10 cellular contexts compared by ENCODE assay signal in genomic region chr4:54092405-54092759, GRCh38. TPM values are rescaled to one million over a fixed set of nuclear protein-coding genes. Genes with fewer than 3 reads are reported as not detected.
DNase-seq lines count a peak whose midpoint lies in the region; ATAC-seq, FAIRE-seq and TF ChIP-seq lines count a peak whose summit lies in the region.
"Had no signal": no experiment of that assay in that cellular context is flagged by ENCODE, and none has a peak within 500 bp of the region (broad histone marks: within the 10 kb centered on the region; RNA-seq: fewer than 3 reads in every experiment).

No MANE protein-coding gene starts in this region.

- dilution Hi-C loops in keratinocyte (cut with MboI; ENCODE audit: extremely low pct_ligation_motif_present, low sequenced_read_pairs): no loop called here

- H3K9me1 ChIP-seq in keratinocyte (ENCODE audit: control insufficient read depth, extremely low read depth, insufficient read depth, low read length): no peaks in the 10 kb centered on the region

- ATAC-seq in activated CD4-positive, alpha-beta T cell treated with anti-CD3 and anti-CD28 coated beads for 36 hours: no peak
- no peak for ATAC-seq in GM18502 (IDR thresholded peaks at IDR 0.05; ENCODE audit: poor library complexity, unreplicated experiment)

- peak overlapping the region; percentile 95 for H2AFZ ChIP-seq in keratinocyte (ENCODE audit: control insufficient read depth, low read length)

- H3K4me3 ChIP-seq in keratinocyte (ENCODE audit: control insufficient read depth in 2 of 3, extremely low read depth in 1 of 3, insufficient read depth in 2 of 3, low read depth in 1 of 3, low read length in 3 of 3): peak overlapping the region; percentile 39 to 78 (median 71)
- H3K4me3 ChIP-seq in stomach: peak overlapping the region; percentile 43 to 60 (median 48)

- FAIRE-seq in keratinocyte (lab: Jason Lieb, UNC): no peak
- FAIRE-seq: RCC 7860 had no signal

- no peak overlapping the region for H3K27ac ChIP-seq in keratinocyte (ENCODE audit: control insufficient read depth, insufficient read depth, low read length)
- no peak overlapping the region for H3K27ac ChIP-seq in stomach

- no peak for TF ChIP-seq CTCF in keratinocyte (optimal IDR thresholded peaks at IDR 0.05 in 1 of 3, IDR thresholded peaks at IDR 0.05 in 1 of 3, conservative IDR thresholded peaks at IDR 0.05 in 1 of 3; ENCODE audit: extremely low read depth in 1 of 3, insufficient read depth in 2 of 3, low read length in 3 of 3)
- TF ChIP-seq CTCF in stomach (IDR thresholded peaks at IDR 0.05): no peak

- WGBS in stomach, 5 donors: 8 to 13% (median 10%) methylated on average over 6 of the region's 6 CpGs

- peak overlapping the region; percentile 96 for H3K4me2 ChIP-seq in keratinocyte (ENCODE audit: control insufficient read depth, extremely low read depth, insufficient read depth, low read depth, low read length)

- POLR2A ChIA-PET in activated CD4-positive, alpha-beta T cell treated with anti-CD3 and anti-CD28 coated beads for 36 hours (lab: Charles Lee): no interaction called here

- peaks cover 64% of the 10 kb centered on the region for H3K27me3 Mint-ChIP-seq in activated CD4-positive, alpha-beta T cell treated with anti-CD3 and anti-CD28 coated beads for 36 hours
- H3K27me3 Mint-ChIP-seq in activated T-helper 2 cell treated with anti-CD3 and anti-CD28 coated beads, Interferon-gamma antibody, Interleukin-2, Interleukin-4, amounts not matched to agents 10 μg/mL and 5 μg/mL and 100 μg/mL, durations not matched to agents 14 hours and 24 hours and 36 hours (ENCODE audit: low read depth): peaks cover 84% of the 10 kb centered on the region

- peaks cover 20% of the 10 kb centered on the region for H3K4me1 ChIP-seq in keratinocyte (ENCODE audit: control insufficient read depth, extremely low read depth, insufficient read depth, low read length)
- H3K4me1 ChIP-seq in stomach: peaks cover 18 to 36% (median 27%) of the 10 kb centered on the region in 4 donors

- H3K36me3 ChIP-seq in keratinocyte (ENCODE audit: control insufficient read depth in 2 of 2, extremely low read depth in 1 of 2, insufficient read depth in 2 of 2, low read length in 2 of 2) (no peaks in the 10 kb centered on the region), stomach (no peaks in the 10 kb centered on the region)

- no peaks in the 10 kb centered on the region for H4K20me1 ChIP-seq in keratinocyte (ENCODE audit: control insufficient read depth, extremely low read depth, insufficient read depth, low read length)

- H3K27me3 ChIP-seq in keratinocyte (ENCODE audit: control insufficient read depth, extremely low read depth, insufficient read depth, low read length) (peaks cover 42% of the 10 kb centered on the region), stomach (peaks cover 19 to 71% (median 58%) of the 10 kb centered on the region in 3 donors)

- TF ChIP-seq EP300 in stomach (IDR thresholded peaks at IDR 0.05): no peak

- no peaks in the 10 kb centered on the region for H3K9me3 Mint-ChIP-seq in activated CD4-positive, alpha-beta T cell treated with anti-CD3 and anti-CD28 coated beads for 36 hours (ENCODE audit: low read depth)
- no peaks in the 10 kb centered on the region for H3K9me3 Mint-ChIP-seq in activated T-helper 2 cell treated with anti-CD3 and anti-CD28 coated beads, Interferon-gamma antibody, Interleukin-2, Interleukin-4, amounts not matched to agents 10 μg/mL and 5 μg/mL and 100 μg/mL, durations not matched to agents 14 hours and 24 hours and 36 hours

- no peak for DNase-seq in activated CD4-positive, alpha-beta T cell treated with anti-CD3 and anti-CD28 coated beads for 36 hours
- no peak for DNase-seq in activated CD4-positive, alpha-beta T cell treated with anti-CD3 and anti-CD28 coated beads, Interleukin-2, amount 50 U/mL, for 48 hours
- no peak for DNase-seq in activated T-helper 2 cell treated with anti-CD3 and anti-CD28 coated beads, Interferon-gamma antibody, Interleukin-2, Interleukin-4, amounts not matched to agents 10 μg/mL and 5 μg/mL and 100 μg/mL, durations not matched to agents 14 hours and 24 hours and 36 hours (ENCODE audit: low spot score)
- DNase-seq in keratinocyte (ENCODE audit: low read depth, low spot score) (no peak), stomach (no peak), NCI-H1436 (lab: John Stamatoyannopoulos, UW) (no peak)
- no peak for DNase-seq in stimulated activated CD4-positive, alpha-beta T cell treated with anti-CD3 and anti-CD28 coated beads, Interleukin-4, amount 100 ng/mL, for 24 hours
- DNase-seq: AML-193 had no signal

- peak overlapping the region; percentile 65 for H3K9ac ChIP-seq in keratinocyte (ENCODE audit: control insufficient read depth, extremely low read depth, insufficient read depth, low read length)

- no peaks in the 10 kb centered on the region for H3K79me2 ChIP-seq in keratinocyte (ENCODE audit: control insufficient read depth, insufficient read depth, low read length)

- no peak for TF ChIP-seq POLR2A in stomach (IDR thresholded peaks at IDR 0.05)

- H3K36me3 Mint-ChIP-seq in activated CD4-positive, alpha-beta T cell treated with anti-CD3 and anti-CD28 coated beads for 36 hours (ENCODE audit: low read depth): no peaks in the 10 kb centered on the region
- H3K36me3 Mint-ChIP-seq in activated T-helper 2 cell treated with anti-CD3 and anti-CD28 coated beads, Interferon-gamma antibody, Interleukin-2, Interleukin-4, amounts not matched to agents 10 μg/mL and 5 μg/mL and 100 μg/mL, durations not matched to agents 14 hours and 24 hours and 36 hours (ENCODE audit: low read depth): no peaks in the 10 kb centered on the region

- CTCF ChIA-PET in activated CD4-positive, alpha-beta T cell treated with anti-CD3 and anti-CD28 coated beads for 36 hours (lab: Charles Lee): interaction anchor here (1.5 to 2.7 kb wide), 2 partner anchors 161 to 163 kb away, joined by 4 to 10 read pairs; no protein-coding TSS in a partner anchor

- H3K9me3 ChIP-seq in keratinocyte (ENCODE audit: control insufficient read depth, low read depth, low read length) (no peaks in the 10 kb centered on the region), stomach (no peaks in the 10 kb centered on the region)

- intact Hi-C loops in activated CD4-positive, alpha-beta T cell treated with anti-CD3 and anti-CD28 coated beads for 36 hours (cut with DNase I, micrococcal nuclease): loop anchor here (1.0 to 10.0 kb wide), 4 partner anchors 9 to 168 kb away; no protein-coding TSS in a partner anchor
- intact Hi-C loops in activated T-helper 2 cell treated with anti-CD3 and anti-CD28 coated beads, Interferon-gamma antibody, Interleukin-2, Interleukin-4, amounts not matched to agents 10 μg/mL and 5 μg/mL and 100 μg/mL, durations not matched to agents 14 hours and 24 hours and 36 hours (cut with micrococcal nuclease): loop anchor here (2.0 kb wide), 1 partner anchor 134 kb away; no protein-coding TSS in a partner anchor
- intact Hi-C loops in stomach (cut with DNase I; ENCODE audit: low total_unique reads): no loop called here

- peaks cover 35% of the 10 kb centered on the region for H3K4me1 Mint-ChIP-seq in activated CD4-positive, alpha-beta T cell treated with anti-CD3 and anti-CD28 coated beads for 36 hours
- peaks cover 20% of the 10 kb centered on the region for H3K4me1 Mint-ChIP-seq in activated T-helper 2 cell treated with anti-CD3 and anti-CD28 coated beads, Interferon-gamma antibody, Interleukin-2, Interleukin-4, amounts not matched to agents 10 μg/mL and 5 μg/mL and 100 μg/mL, durations not matched to agents 14 hours and 24 hours and 36 hours (ENCODE audit: low read depth)

- H3K4me3 Mint-ChIP-seq in activated CD4-positive, alpha-beta T cell treated with anti-CD3 and anti-CD28 coated beads for 36 hours: peak overlapping the region; percentile 76
- H3K4me3 Mint-ChIP-seq in activated T-helper 2 cell treated with anti-CD3 and anti-CD28 coated beads, Interferon-gamma antibody, Interleukin-2, Interleukin-4, amounts not matched to agents 10 μg/mL and 5 μg/mL and 100 μg/mL, durations not matched to agents 14 hours and 24 hours and 36 hours (ENCODE audit: low read depth): peak overlapping the region; percentile 85

- H3K27ac Mint-ChIP-seq in activated CD4-positive, alpha-beta T cell treated with anti-CD3 and anti-CD28 coated beads for 36 hours: no peak overlapping the region
- no peak overlapping the region for H3K27ac Mint-ChIP-seq in activated T-helper 2 cell treated with anti-CD3 and anti-CD28 coated beads, Interferon-gamma antibody, Interleukin-2, Interleukin-4, amounts not matched to agents 10 μg/mL and 5 μg/mL and 100 μg/mL, durations not matched to agents 14 hours and 24 hours and 36 hours

RNA-seq across cellular contexts. Expression of gene GSX2, which starts 7.6 kb away (rescaled TPM):
- total RNA-seq in activated CD4-positive, alpha-beta T cell treated with anti-CD3 and anti-CD28 coated beads for 36 hours: not detected
- not detected in 2 replicates for total RNA-seq in activated T-helper 2 cell treated with anti-CD3 and anti-CD28 coated beads, Interferon-gamma antibody, Interleukin-2, Interleukin-4, amounts not matched to agents 10 μg/mL and 5 μg/mL and 100 μg/mL, durations not matched to agents 14 hours and 24 hours and 36 hours
- polyA plus RNA-seq in keratinocyte: not detected in 3 replicates
- polyA plus RNA-seq in keratinocyte (2011; ENCODE audit: low read depth): 1.3 TPM
- not detected in 2 replicates for polyA plus RNA-seq in keratinocyte (2011; cell fraction: cytosol; rRNA removed)
- not detected in 2 replicates for polyA plus RNA-seq in keratinocyte (2011; cell fraction: nucleus; rRNA removed)
- polyA plus RNA-seq in keratinocyte (2012; ENCODE audit: low replicate concordance): 0.58 TPM in 1 of 2 replicates, not detected in the other
- not detected in 3 replicates for polyA minus RNA-seq in keratinocyte
- polyA minus RNA-seq in keratinocyte (2011; cell fraction: cytosol; rRNA and poly(A)+ RNA removed): not detected
- not detected in 2 replicates for polyA minus RNA-seq in keratinocyte (2011; cell fraction: nucleus; rRNA and poly(A)+ RNA removed)
- not detected for total RNA-seq in stomach
- not detected for polyA plus RNA-seq in stomach

RNA-seq across cellular contexts. Expression of gene CHIC2, which starts 28.0 kb away (rescaled TPM):
- total RNA-seq in activated CD4-positive, alpha-beta T cell treated with anti-CD3 and anti-CD28 coated beads for 36 hours: 10 to 100 TPM; 14.7 to 17.7 TPM
- total RNA-seq in activated T-helper 2 cell treated with anti-CD3 and anti-CD28 coated beads, Interferon-gamma antibody, Interleukin-2, Interleukin-4, amounts not matched to agents 10 μg/mL and 5 μg/mL and 100 μg/mL, durations not matched to agents 14 hours and 24 hours and 36 hours: 18.8 and 22.5 TPM in 2 replicates
- polyA plus RNA-seq in keratinocyte: 14.8 to 21.9 TPM (median 16.9 TPM) in 3 replicates
- 44.5 TPM for polyA plus RNA-seq in keratinocyte (2011; ENCODE audit: low read depth)
- 14.3 and 20.4 TPM in 2 replicates for polyA plus RNA-seq in keratinocyte (2011; cell fraction: cytosol; rRNA removed)
- polyA plus RNA-seq in keratinocyte (2011; cell fraction: nucleus; rRNA removed): 10.4 and 15.2 TPM in 2 replicates
- polyA plus RNA-seq in keratinocyte (2012; ENCODE audit: low replicate concordance): 14.9 and 45.3 TPM in 2 replicates
- 3.3 to 10.7 TPM (median 8.0 TPM) in 3 replicates for polyA minus RNA-seq in keratinocyte
- 32.6 TPM for polyA minus RNA-seq in keratinocyte (2011; cell fraction: cytosol; rRNA and poly(A)+ RNA removed)
- 24.2 and 24.7 TPM in 2 replicates for polyA minus RNA-seq in keratinocyte (2011; cell fraction: nucleus; rRNA and poly(A)+ RNA removed)
- 100 to 1,000 TPM in 1 of 5 donors, 10 to 100 TPM in 4; 15.8 to 128 (median 31.3) TPM for total RNA-seq in stomach
- 10 to 100 TPM in 2 of 3 donors, 1 to 10 TPM in 1; 9.8 to 29.3 (median 17.1) TPM for polyA plus RNA-seq in stomach
